Comparison of ENCODE assay signal across 7 cellular contexts in genomic region chr3:14409779-14410063, GRCh38. TPM values are rescaled to one million over a fixed set of nuclear protein-coding genes. Genes with fewer than 3 reads are reported as not detected.
A peak's percentile ranks its signal among the peaks of the same experiment; 100 is the strongest.
DNase-seq lines count a peak whose midpoint lies in the region; ATAC-seq and TF ChIP-seq lines count a peak whose summit lies in the region.
"Not testable (repeated sequence)": the region's sequence is repeated elsewhere in the genome, so short reads cannot be mapped to it uniquely, and the experiment has no call there.

No MANE protein-coding gene starts in this region.

- H3K36me3 ChIP-seq in Loucy (ENCODE audit: insufficient read depth, low read length), result not testable (repeated sequence)
- peaks cover 26% of the 10 kb centered on the region for H3K36me3 ChIP-seq in osteoblast (ENCODE audit: insufficient read depth, low read length)

- not testable (repeated sequence) for H3K9me3 Mint-ChIP-seq in CD14-positive monocyte; activated CD4-positive, alpha-beta T cell treated with anti-CD3 and anti-CD28 coated beads, Interleukin-2, amount 10 ng/mL, durations not matched to agents 24 days and 14 days; activated T-helper 2 cell treated with anti-CD3 and anti-CD28 coated beads, Interferon-gamma antibody, Interleukin-2, Interleukin-4, amounts not matched to agents 10 μg/mL and 5 μg/mL and 100 μg/mL, durations not matched to agents 14 hours and 24 hours and 36 hours; effector memory CD8-positive, alpha-beta T cell; stimulated activated naive CD8-positive, alpha-beta T cell treated with anti-CD3 and anti-CD28 coated beads, Interleukin-15, Interleukin-2, amounts not matched to agents 100 ng/mL and 50 ng/mL, for 24 hours

- peak overlapping the region; percentile 75 for H3K9ac ChIP-seq in Loucy (ENCODE audit: low read depth, low read length, poor library complexity, severe bottlenecking)

- intact Hi-C loops in CD14-positive monocyte (cut with micrococcal nuclease), result loop anchor here in 1 of 2 donors (2.0 kb wide), 1 partner anchor 25 kb away; no protein-coding TSS in a partner anchor
- intact Hi-C loops in activated CD4-positive, alpha-beta T cell treated with anti-CD3 and anti-CD28 coated beads, Interleukin-2, amount 10 ng/mL, durations not matched to agents 24 days and 14 days (cut with micrococcal nuclease), result loop anchor here (1.0 to 10.0 kb wide), 4 partner anchors 7 to 535 kb away; partner anchors contain the start of genes LSM3, NR2C2, SLC6A6 and XPC
- intact Hi-C loops in activated T-helper 2 cell treated with anti-CD3 and anti-CD28 coated beads, Interferon-gamma antibody, Interleukin-2, Interleukin-4, amounts not matched to agents 10 μg/mL and 5 μg/mL and 100 μg/mL, durations not matched to agents 14 hours and 24 hours and 36 hours (cut with micrococcal nuclease), result loop anchor here (1.0 to 2.0 kb wide), 3 partner anchors 7 to 23 kb away; partner anchors contain the start of gene SLC6A6

- H3K4me3 Mint-ChIP-seq in CD14-positive monocyte; activated CD4-positive, alpha-beta T cell treated with anti-CD3 and anti-CD28 coated beads, Interleukin-2, amount 10 ng/mL, durations not matched to agents 24 days and 14 days; activated T-helper 2 cell treated with anti-CD3 and anti-CD28 coated beads, Interferon-gamma antibody, Interleukin-2, Interleukin-4, amounts not matched to agents 10 μg/mL and 5 μg/mL and 100 μg/mL, durations not matched to agents 14 hours and 24 hours and 36 hours (ENCODE audit: low read depth); effector memory CD8-positive, alpha-beta T cell; stimulated activated naive CD8-positive, alpha-beta T cell treated with anti-CD3 and anti-CD28 coated beads, Interleukin-15, Interleukin-2, amounts not matched to agents 100 ng/mL and 50 ng/mL, for 24 hours: not testable (repeated sequence)

- not testable (repeated sequence) for H3K27me3 ChIP-seq in Loucy (ENCODE audit: insufficient read depth, low read length, poor library complexity, severe bottlenecking); osteoblast (ENCODE audit: insufficient read depth, low read length)

- not testable (repeated sequence) for H2AFZ ChIP-seq in Loucy (ENCODE audit: low read length); osteoblast (ENCODE audit: low read length)

- H3K9me2 ChIP-seq in Loucy (replicated peaks; ENCODE audit: low read depth, low read length), result not testable (repeated sequence)

- H3K27ac ChIP-seq in osteoblast (ENCODE audit: low read depth, low read length), result peak overlapping the region; percentile 86

- not testable (repeated sequence) for H3K4me3 ChIP-seq in Loucy (ENCODE audit: low read length, poor library complexity, severe bottlenecking); osteoblast (ENCODE audit: insufficient read depth, low read length)

- H4K20me1 ChIP-seq in Loucy (ENCODE audit: insufficient read depth, low read length, poor library complexity, severe bottlenecking), result peaks cover 19% of the 10 kb centered on the region
- peaks cover 26% of the 10 kb centered on the region for H4K20me1 ChIP-seq in osteoblast (ENCODE audit: insufficient read depth, low read length)

- H3K4me2 ChIP-seq in Loucy (ENCODE audit: low read depth, low read length, poor library complexity, severe bottlenecking), result peak overlapping the region; percentile 74
- not testable (repeated sequence) for H3K4me2 ChIP-seq in osteoblast (ENCODE audit: insufficient read depth, low read length)

- TF ChIP-seq CTCF in CD14-positive monocyte (IDR thresholded peaks at IDR 0.05); Loucy (conservative IDR thresholded peaks at IDR 0.05; ENCODE audit: low read length); osteoblast (IDR thresholded peaks at IDR 0.05; ENCODE audit: extremely low read depth, low read depth, low read length): not testable (repeated sequence)

- H3K79me2 ChIP-seq in Loucy (ENCODE audit: insufficient read depth, low read length) (peaks cover 77% of the 10 kb centered on the region), osteoblast (ENCODE audit: insufficient read depth, low read length) (peaks cover 89% of the 10 kb centered on the region)

- H3K4me1 ChIP-seq in Loucy (ENCODE audit: insufficient read depth, low read length, poor library complexity, severe bottlenecking), result peaks cover 50% of the 10 kb centered on the region
- peaks cover 69% of the 10 kb centered on the region for H3K4me1 ChIP-seq in osteoblast (ENCODE audit: insufficient read depth, low read length)

- H3K27ac Mint-ChIP-seq in CD14-positive monocyte, result peak overlapping the region; percentile 98 to 100 (median 99)
- H3K27ac Mint-ChIP-seq in activated CD4-positive, alpha-beta T cell treated with anti-CD3 and anti-CD28 coated beads, Interleukin-2, amount 10 ng/mL, durations not matched to agents 24 days and 14 days, result peak overlapping the region; percentile 90
- peak overlapping the region; percentile 95 for H3K27ac Mint-ChIP-seq in activated T-helper 2 cell treated with anti-CD3 and anti-CD28 coated beads, Interferon-gamma antibody, Interleukin-2, Interleukin-4, amounts not matched to agents 10 μg/mL and 5 μg/mL and 100 μg/mL, durations not matched to agents 14 hours and 24 hours and 36 hours
- H3K27ac Mint-ChIP-seq in effector memory CD8-positive, alpha-beta T cell, result peak overlapping the region; percentile 65 to 80
- H3K27ac Mint-ChIP-seq in stimulated activated naive CD8-positive, alpha-beta T cell treated with anti-CD3 and anti-CD28 coated beads, Interleukin-15, Interleukin-2, amounts not matched to agents 100 ng/mL and 50 ng/mL, for 24 hours, result peak overlapping the region; percentile 98

- peaks cover 81% of the 10 kb centered on the region for H3K4me1 Mint-ChIP-seq in CD14-positive monocyte
- peaks cover 47% of the 10 kb centered on the region for H3K4me1 Mint-ChIP-seq in activated CD4-positive, alpha-beta T cell treated with anti-CD3 and anti-CD28 coated beads, Interleukin-2, amount 10 ng/mL, durations not matched to agents 24 days and 14 days
- peaks cover 52% of the 10 kb centered on the region for H3K4me1 Mint-ChIP-seq in activated T-helper 2 cell treated with anti-CD3 and anti-CD28 coated beads, Interferon-gamma antibody, Interleukin-2, Interleukin-4, amounts not matched to agents 10 μg/mL and 5 μg/mL and 100 μg/mL, durations not matched to agents 14 hours and 24 hours and 36 hours (ENCODE audit: low read depth)
- peaks cover 42 to 43% of the 10 kb centered on the region in 2 donors for H3K4me1 Mint-ChIP-seq in effector memory CD8-positive, alpha-beta T cell (ENCODE audit: low read depth in 2 of 2)
- H3K4me1 Mint-ChIP-seq in stimulated activated naive CD8-positive, alpha-beta T cell treated with anti-CD3 and anti-CD28 coated beads, Interleukin-15, Interleukin-2, amounts not matched to agents 100 ng/mL and 50 ng/mL, for 24 hours (ENCODE audit: low read depth), result peaks cover 72% of the 10 kb centered on the region

- not testable (repeated sequence) for ATAC-seq in effector memory CD8-positive, alpha-beta T cell (replicated peaks)

- not testable (repeated sequence) for H3K9me3 ChIP-seq in Loucy (ENCODE audit: insufficient read depth, low read depth, low read length); osteoblast (ENCODE audit: low read depth, low read length)

- peaks cover 65 to 80% of the 10 kb centered on the region in 2 donors for H3K36me3 Mint-ChIP-seq in CD14-positive monocyte
- peaks cover 29% of the 10 kb centered on the region for H3K36me3 Mint-ChIP-seq in activated CD4-positive, alpha-beta T cell treated with anti-CD3 and anti-CD28 coated beads, Interleukin-2, amount 10 ng/mL, durations not matched to agents 24 days and 14 days (ENCODE audit: low read depth)
- H3K36me3 Mint-ChIP-seq in activated T-helper 2 cell treated with anti-CD3 and anti-CD28 coated beads, Interferon-gamma antibody, Interleukin-2, Interleukin-4, amounts not matched to agents 10 μg/mL and 5 μg/mL and 100 μg/mL, durations not matched to agents 14 hours and 24 hours and 36 hours (ENCODE audit: low read depth), result peaks cover 59% of the 10 kb centered on the region
- H3K36me3 Mint-ChIP-seq in effector memory CD8-positive, alpha-beta T cell (ENCODE audit: insufficient read depth), result peaks cover 39% of the 10 kb centered on the region
- peaks cover 56% of the 10 kb centered on the region for H3K36me3 Mint-ChIP-seq in stimulated activated naive CD8-positive, alpha-beta T cell treated with anti-CD3 and anti-CD28 coated beads, Interleukin-15, Interleukin-2, amounts not matched to agents 100 ng/mL and 50 ng/mL, for 24 hours (ENCODE audit: low read depth)

- not testable (repeated sequence) for H3F3A ChIP-seq in Loucy (ENCODE audit: low read depth)

- not testable (repeated sequence) for H3K27me3 Mint-ChIP-seq in CD14-positive monocyte (ENCODE audit: low read depth in 3 of 3); activated CD4-positive, alpha-beta T cell treated with anti-CD3 and anti-CD28 coated beads, Interleukin-2, amount 10 ng/mL, durations not matched to agents 24 days and 14 days; activated T-helper 2 cell treated with anti-CD3 and anti-CD28 coated beads, Interferon-gamma antibody, Interleukin-2, Interleukin-4, amounts not matched to agents 10 μg/mL and 5 μg/mL and 100 μg/mL, durations not matched to agents 14 hours and 24 hours and 36 hours (ENCODE audit: low read depth); effector memory CD8-positive, alpha-beta T cell; stimulated activated naive CD8-positive, alpha-beta T cell treated with anti-CD3 and anti-CD28 coated beads, Interleukin-15, Interleukin-2, amounts not matched to agents 100 ng/mL and 50 ng/mL, for 24 hours

- DNase-seq in CD14-positive monocyte (ENCODE audit: low spot score); activated CD4-positive, alpha-beta T cell treated with anti-CD3 and anti-CD28 coated beads, Interleukin-2, amount 10 ng/mL, durations not matched to agents 24 days and 14 days; activated T-helper 2 cell treated with anti-CD3 and anti-CD28 coated beads, Interferon-gamma antibody, Interleukin-2, Interleukin-4, amounts not matched to agents 10 μg/mL and 5 μg/mL and 100 μg/mL, durations not matched to agents 14 hours and 24 hours and 36 hours (ENCODE audit: low spot score); effector memory CD8-positive, alpha-beta T cell; osteoblast (ENCODE audit: insufficient read length, low spot score, missing footprints): not testable (repeated sequence)

RNA-seq across cellular contexts. Expression of gene SLC6A6, which starts 7.3 kb away (rescaled TPM):
- 10 to 100 TPM; 18.4 to 24.5 TPM for polyA plus RNA-seq in CD14-positive monocyte
- total RNA-seq in activated CD4-positive, alpha-beta T cell treated with anti-CD3 and anti-CD28 coated beads, Interleukin-2, amount 10 ng/mL, durations not matched to agents 24 days and 14 days, result 53.9 and 63.7 TPM in 2 replicates
- 55.1 and 55.8 TPM in 2 replicates for total RNA-seq in activated T-helper 2 cell treated with anti-CD3 and anti-CD28 coated beads, Interferon-gamma antibody, Interleukin-2, Interleukin-4, amounts not matched to agents 10 μg/mL and 5 μg/mL and 100 μg/mL, durations not matched to agents 14 hours and 24 hours and 36 hours
- 76.6 and 86.5 TPM in 2 replicates for total RNA-seq in osteoblast
